ENCODE assay signal across 13 cellular contexts in genomic region chr10:69883256-69883655, GRCh38.
A peak's percentile ranks its signal among the peaks of the same experiment; 100 is the strongest.
DNase-seq lines count a peak whose midpoint lies in the region; ATAC-seq, FAIRE-seq and TF ChIP-seq lines count a peak whose summit lies in the region.
"Had no signal": no experiment of that assay in that cellular context is flagged by ENCODE, and none has a peak within 500 bp of the region (broad histone marks: within the 10 kb centered on the region; RNA-seq: fewer than 3 reads in every experiment).

No MANE protein-coding gene starts in this region.

- H3K9me3 ChIP-seq in H1 (ENCODE audit: insufficient read depth in 2 of 2, low read depth in 1 of 2, low read length in 1 of 2) = no peaks in the 10 kb centered on the region
- H3K9me3 ChIP-seq in gastrocnemius medialis = no peaks in the 10 kb centered on the region

- H4K8ac ChIP-seq in H1 (ENCODE audit: extremely low read depth, insufficient read depth, low read length) = no peak overlapping the region

- peak; percentile 88 to 91 for ATAC-seq in gastrocnemius medialis
- no peak for ATAC-seq in HG03108 (IDR thresholded peaks at IDR 0.05; ENCODE audit: unreplicated experiment)
- ATAC-seq in HG03196 (IDR thresholded peaks at IDR 0.05; ENCODE audit: unreplicated experiment) = no peak
- ATAC-seq: activated CD8-positive, alpha-beta memory T cell treated with anti-CD3 and anti-CD28 coated beads, Interleukin-2, amount 10 ng/mL, durations not matched to agents 7 days and 5 days had no signal

- H3K79me1 ChIP-seq in H1 (ENCODE audit: low read depth, low read length) = no peaks in the 10 kb centered on the region

- no peaks in the 10 kb centered on the region for H3K79me2 ChIP-seq in H1 (ENCODE audit: control insufficient read depth in 1 of 2, insufficient read depth in 2 of 2, low read length in 2 of 2)

- DNase-seq in DMS 273 (lab: John Stamatoyannopoulos, UW; ENCODE audit: unreplicated experiment) = peak; percentile 51
- no peak for DNase-seq in DMS 273 treated with DMSO at 0.1 percent for 48 hours (lab: John Stamatoyannopoulos, UW)
- peak; percentile 56 for DNase-seq in NCI-H146 (lab: John Stamatoyannopoulos, UW)
- no peak for DNase-seq in H1 (ENCODE audit: low read depth in 1 of 2, low spot score in 2 of 2)
- peak; percentile 45 to 66 for DNase-seq in gastrocnemius medialis
- DNase-seq in amniotic stem cell (lab: John Stamatoyannopoulos, UW) = no peak
- DNase-seq: activated CD8-positive, alpha-beta memory T cell treated with anti-CD3 and anti-CD28 coated beads, Interleukin-2, amount 10 ng/mL, durations not matched to agents 7 days and 5 days; GF-D8; NCI-H2227 treated with DMSO at 0.1 percent for 48 hours had no signal

- no peaks in the 10 kb centered on the region for H4K20me1 ChIP-seq in H1 (replicated peaks in 1 of 2; ENCODE audit: control insufficient read depth in 1 of 2, insufficient read depth in 2 of 2, low read length in 2 of 2)

- H3K4ac ChIP-seq in H1 (replicated peaks; ENCODE audit: insufficient read length, low read depth, low read length) = no peak overlapping the region

- H2AFZ ChIP-seq in H1 (ENCODE audit: low read length) = no peak overlapping the region

- 0 out of 2 replicates have a peak overlapping the region, but pooled peaks have one; percentile 18 for H2BK12ac ChIP-seq in H1 (ENCODE audit: low read depth, low read length)

- CTCF ChIA-PET in H1 (lab: Charles Lee; ENCODE audit: partially characterized antibody) = interaction anchor here (0.6 to 4.6 kb wide), 42 partner anchors 8 to 233 kb away, joined by 3 to 100 read pairs (median 5); partner anchors contain the start of gene MACROH2A2

- no peak overlapping the region; the same call in 1 of the 2 replicates for H3K18ac ChIP-seq in H1 (ENCODE audit: extremely low read depth, low read length)

- no peak overlapping the region for H4K5ac ChIP-seq in H1 (ENCODE audit: insufficient read length, low read depth, low read length)

- H3K27me3 ChIP-seq in H1 (replicated peaks in 1 of 4; ENCODE audit: control insufficient read depth in 3 of 4, extremely low read depth in 1 of 4, insufficient read depth in 3 of 4, low read length in 3 of 4) = no peaks in the 10 kb centered on the region; a peak in 2 of 7 replicates
- H3K27me3 ChIP-seq in gastrocnemius medialis = no peaks in the 10 kb centered on the region

- no peak overlapping the region for H2BK120ac ChIP-seq in H1 (replicated peaks; ENCODE audit: low read depth, low read length)

- no peak for FAIRE-seq in H1 (lab: Jason Lieb, UNC)
- FAIRE-seq: A204.1 had no signal

- no peak overlapping the region for H3K14ac ChIP-seq in H1 (ENCODE audit: insufficient read length)

- H3K23me2 ChIP-seq in H1 (ENCODE audit: low read depth, low read length) = no peaks in the 10 kb centered on the region

- peak overlapping the region; percentile 99 for H2BK15ac ChIP-seq in H1 (ENCODE audit: low read length)

- no peak overlapping the region for H3K4me2 ChIP-seq in H1 (ENCODE audit: insufficient read depth in 1 of 2, low read depth in 2 of 2, low read length in 2 of 2)

- TF ChIP-seq RAD21 in H1 (IDR thresholded peaks at IDR 0.05 in 1 of 2, conservative IDR thresholded peaks at IDR 0.05 in 1 of 2; ENCODE audit: low read depth in 2 of 2, low read length in 2 of 2) = peak; percentile 63 to 70

- TF ChIP-seq POLR2A in H1 (IDR thresholded peaks at IDR 0.05; ENCODE audit: control extremely low read depth in 1 of 2, low read depth in 2 of 2, low read length in 2 of 2) = no peak
- no peak for TF ChIP-seq POLR2A in gastrocnemius medialis (IDR thresholded peaks at IDR 0.05)

- no peak overlapping the region for H3K56ac ChIP-seq in H1 (replicated peaks; ENCODE audit: insufficient read length, low read depth, low read length)

- in situ Hi-C loops in gastrocnemius medialis (cut with MboI; ENCODE audit: low sequenced_read_pairs in 4 of 4) = no loop called here

- intact Hi-C loops in gastrocnemius medialis (cut with DNase I; ENCODE audit: low total_unique reads) = loop anchor here (1.0 to 2.0 kb wide), 2 partner anchors 18 to 31 kb away; no protein-coding TSS in a partner anchor

- peak in 2 of 3 experiments; percentile 52 to 57; a peak in 3 of 4 replicates for TF ChIP-seq CTCF in H1 (IDR thresholded peaks at IDR 0.05; ENCODE audit: control extremely low read depth in 1 of 3, insufficient read depth in 1 of 3, low read depth in 1 of 3, low read length in 3 of 3)
- TF ChIP-seq CTCF in gastrocnemius medialis (IDR thresholded peaks at IDR 0.05 in 4 of 5, conservative IDR thresholded peaks at IDR 0.05 in 1 of 5) = peak in 4 of 5 experiments; percentile 45 to 66 (median 49)

- no peak for TF ChIP-seq EP300 in H1 (IDR thresholded peaks at IDR 0.05; ENCODE audit: borderline replicate concordance in 1 of 2, low read depth in 2 of 2, low read length in 2 of 2)

- H4K91ac ChIP-seq in H1 (replicated peaks; ENCODE audit: insufficient read length, low read length) = no peak overlapping the region

- H3K36me3 ChIP-seq in H1 (ENCODE audit: control insufficient read depth in 2 of 4, insufficient read depth in 4 of 4, low read length in 3 of 4) (no peaks in the 10 kb centered on the region), gastrocnemius medialis (peaks cover 0 to 3% of the 10 kb centered on the region in 2 donors)

- H3K4me3 ChIP-seq in H1 (ENCODE audit: extremely low read depth in 1 of 4, insufficient read depth in 2 of 4, low read depth in 3 of 4, low read length in 4 of 4) = no peak overlapping the region
- no peak overlapping the region for H3K4me3 ChIP-seq in gastrocnemius medialis

- 0 out of 2 replicates have a peak overlapping the region, but pooled peaks have one; percentile 17 for H2BK5ac ChIP-seq in H1 (ENCODE audit: low read depth, low read length)

- H2BK20ac ChIP-seq in H1 (ENCODE audit: low read length) = 0 out of 2 replicates have a peak overlapping the region, but pooled peaks have one; percentile 66

- H2AK5ac ChIP-seq in H1 (ENCODE audit: low read depth, low read length) = no peak overlapping the region; the same call in none of the 2 replicates

- H3K4me1 ChIP-seq in H1 (replicated peaks in 1 of 4; ENCODE audit: control insufficient read depth in 3 of 4, insufficient read depth in 4 of 4, low read length in 3 of 4) (peaks cover 0 to 22% (median 15%) of the 10 kb centered on the region in 4 experiments; a peak in 6 of 7 replicates), gastrocnemius medialis (no peaks in the 10 kb centered on the region)

- 75% methylated on average over 2 of the region's 2 CpGs; no CpG with 5 or more reads in 1 of the 2 experiments for WGBS in H1 (ENCODE audit: extremely low coverage in 1 of 2, insufficient coverage in 1 of 2, insufficient read length in 1 of 2, insufficient replicate concordance in 2 of 2, low coverage in 1 of 2, low lambda C conversion rate in 2 of 2, missing lambda C conversion rate in 1 of 2), 2 experiments

- no peak overlapping the region for H3K9ac ChIP-seq in H1 (replicated peaks in 1 of 4; ENCODE audit: extremely low read depth in 1 of 4, low read depth in 3 of 4, low read length in 3 of 4)

- H3K23ac ChIP-seq in H1 (ENCODE audit: insufficient read length) = no peak overlapping the region

- POLR2A ChIA-PET in H1 (lab: Charles Lee; ENCODE audit: partially characterized antibody) = no interaction called here

- H3K27ac ChIP-seq in H1 (ENCODE audit: low read depth, low read length) = no peak overlapping the region
- H3K27ac ChIP-seq in gastrocnemius medialis = peak overlapping the region in 1 of 4 donors; percentile 15
- H3K27ac ChIP-seq: epithelial cell of prostate had no signal

TF ChIP-seq in H1, 55 proteins besides CTCF, POLR2A, EP300 and RAD21:
- no peak for TF ChIP-seq BRCA1 (IDR thresholded peaks at IDR 0.05; ENCODE audit: low read depth, low read length)
- TF ChIP-seq SP2 (IDR thresholded peaks at IDR 0.05; ENCODE audit: low read length) = no peak
- no peak for TF ChIP-seq CBX8 (IDR thresholded peaks at IDR 0.05; ENCODE audit: borderline replicate concordance, low read depth, low read length)
- no peak for TF ChIP-seq KDM5A (IDR thresholded peaks at IDR 0.05; ENCODE audit: low read length)
- TF ChIP-seq BACH1 (IDR thresholded peaks at IDR 0.05; ENCODE audit: low read length) = no peak
- no peak for TF ChIP-seq HDAC6 (IDR thresholded peaks at IDR 0.05; ENCODE audit: low read depth, low read length)
- no peak for TF ChIP-seq CREB1 (IDR thresholded peaks at IDR 0.05)
- no peak for TF ChIP-seq JUN (IDR thresholded peaks at IDR 0.05; ENCODE audit: low read depth, low read length)
- TF ChIP-seq ATF2 (IDR thresholded peaks at IDR 0.05; ENCODE audit: low read length) = no peak
- no peak for TF ChIP-seq RXRA (IDR thresholded peaks at IDR 0.05; ENCODE audit: insufficient read depth, low read depth, low read length)
- no peak for TF ChIP-seq USF2 (IDR thresholded peaks at IDR 0.05; ENCODE audit: low read length)
- no peak for TF ChIP-seq MAX (IDR thresholded peaks at IDR 0.05)
- TF ChIP-seq KDM1A (IDR thresholded peaks at IDR 0.05; ENCODE audit: borderline replicate concordance, low read length) = no peak

Comparison
In these comparisons a context has a peak if more than half of its experiments do, and no peak if none do; other contexts are left out.
1. DNase-seq: peak in DMS 273 (single experiment), NCI-H146 (single experiment) and gastrocnemius medialis (2 of 2); none in DMS 273 treated with DMSO at 0.1 percent for 48 hours (single experiment), H1 (0 of 2) and amniotic stem cell (single experiment).
2. ATAC-seq: peak in gastrocnemius medialis (2 of 2); none in HG03108 (single experiment) and HG03196 (single experiment).